ENCODE assay signal across 1 cellular context in the genomic region with DNA sequence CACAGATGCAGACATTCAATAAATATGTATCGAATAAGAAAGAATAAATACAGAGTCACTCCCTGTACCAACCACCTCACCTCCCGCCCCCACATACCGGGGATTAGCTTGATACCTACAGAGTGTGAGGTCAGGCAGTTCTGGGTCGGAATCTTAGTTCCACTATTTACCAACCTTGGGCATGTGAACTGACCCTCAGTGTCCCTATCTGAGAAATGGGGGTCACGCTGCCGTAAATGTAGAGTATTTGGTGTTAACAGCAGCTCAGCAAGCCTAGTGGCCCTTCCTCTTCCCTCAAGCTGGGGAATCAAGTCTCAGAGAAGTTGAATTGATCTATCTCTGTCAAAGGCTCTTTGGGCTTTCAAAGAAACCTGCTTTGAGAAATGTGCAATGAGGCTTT.
A peak's percentile ranks its signal among the peaks of the same experiment; 100 is the strongest.
TF ChIP-seq lines count a peak whose summit lies in the region.

No MANE protein-coding gene starts in this region.

TF ChIP-seq in WTC11, 78 proteins besides CTCF, POLR2A, EP300 and RAD21:
- TF ChIP-seq, protein P1, sequence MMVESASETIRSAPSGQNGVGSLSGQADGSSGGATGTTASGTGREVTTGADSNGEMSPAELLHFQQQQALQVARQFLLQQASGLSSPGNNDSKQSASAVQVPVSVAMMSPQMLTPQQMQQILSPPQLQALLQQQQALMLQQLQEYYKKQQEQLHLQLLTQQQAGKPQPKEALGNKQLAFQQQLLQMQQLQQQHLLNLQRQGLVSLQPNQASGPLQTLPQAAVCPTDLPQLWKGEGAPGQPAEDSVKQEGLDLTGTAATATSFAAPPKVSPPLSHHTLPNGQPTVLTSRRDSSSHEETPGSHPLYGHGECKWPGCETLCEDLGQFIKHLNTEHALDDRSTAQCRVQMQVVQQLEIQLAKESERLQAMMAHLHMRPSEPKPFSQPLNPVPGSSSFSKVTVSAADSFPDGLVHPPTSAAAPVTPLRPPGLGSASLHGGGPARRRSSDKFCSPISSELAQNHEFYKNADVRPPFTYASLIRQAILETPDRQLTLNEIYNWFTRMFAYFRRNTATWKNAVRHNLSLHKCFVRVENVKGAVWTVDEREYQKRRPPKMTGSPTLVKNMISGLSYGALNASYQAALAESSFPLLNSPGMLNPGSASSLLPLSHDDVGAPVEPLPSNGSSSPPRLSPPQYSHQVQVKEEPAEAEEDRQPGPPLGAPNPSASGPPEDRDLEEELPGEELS (CRISPR knock-in tag; IDR thresholded peaks at IDR 0.05): no peak
- TF ChIP-seq, protein P2, sequence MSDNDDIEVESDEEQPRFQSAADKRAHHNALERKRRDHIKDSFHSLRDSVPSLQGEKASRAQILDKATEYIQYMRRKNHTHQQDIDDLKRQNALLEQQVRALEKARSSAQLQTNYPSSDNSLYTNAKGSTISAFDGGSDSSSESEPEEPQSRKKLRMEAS (CRISPR knock-in tag; IDR thresholded peaks at IDR 0.05): no peak
- no peak for TF ChIP-seq TP53 (CRISPR knock-in tag; IDR thresholded peaks at IDR 0.05)
- TF ChIP-seq, protein P3, sequence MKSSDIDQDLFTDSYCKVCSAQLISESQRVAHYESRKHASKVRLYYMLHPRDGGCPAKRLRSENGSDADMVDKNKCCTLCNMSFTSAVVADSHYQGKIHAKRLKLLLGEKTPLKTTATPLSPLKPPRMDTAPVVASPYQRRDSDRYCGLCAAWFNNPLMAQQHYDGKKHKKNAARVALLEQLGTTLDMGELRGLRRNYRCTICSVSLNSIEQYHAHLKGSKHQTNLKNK (CRISPR knock-in tag; IDR thresholded peaks at IDR 0.05): no peak
- peak; percentile 57; the same call in 1 of the 2 replicates for TF ChIP-seq GTF2I (CRISPR knock-in tag; conservative IDR thresholded peaks at IDR 0.05)
- no peak for TF ChIP-seq SMAD3 (CRISPR knock-in tag; IDR thresholded peaks at IDR 0.05; ENCODE audit: borderline replicate concordance)
- TF ChIP-seq, protein P4, sequence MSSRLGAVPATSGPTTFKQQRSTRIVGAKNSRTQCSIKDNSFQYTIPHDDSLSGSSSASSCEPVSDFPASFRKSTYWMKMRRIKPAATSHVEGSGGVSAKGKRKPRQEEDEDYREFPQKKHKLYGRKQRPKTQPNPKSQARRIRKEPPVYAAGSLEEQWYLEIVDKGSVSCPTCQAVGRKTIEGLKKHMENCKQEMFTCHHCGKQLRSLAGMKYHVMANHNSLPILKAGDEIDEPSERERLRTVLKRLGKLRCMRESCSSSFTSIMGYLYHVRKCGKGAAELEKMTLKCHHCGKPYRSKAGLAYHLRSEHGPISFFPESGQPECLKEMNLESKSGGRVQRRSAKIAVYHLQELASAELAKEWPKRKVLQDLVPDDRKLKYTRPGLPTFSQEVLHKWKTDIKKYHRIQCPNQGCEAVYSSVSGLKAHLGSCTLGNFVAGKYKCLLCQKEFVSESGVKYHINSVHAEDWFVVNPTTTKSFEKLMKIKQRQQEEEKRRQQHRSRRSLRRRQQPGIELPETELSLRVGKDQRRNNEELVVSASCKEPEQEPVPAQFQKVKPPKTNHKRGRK (CRISPR knock-in tag; IDR thresholded peaks at IDR 0.05; ENCODE audit: borderline replicate concordance): no peak
